In the genomic region with DNA sequence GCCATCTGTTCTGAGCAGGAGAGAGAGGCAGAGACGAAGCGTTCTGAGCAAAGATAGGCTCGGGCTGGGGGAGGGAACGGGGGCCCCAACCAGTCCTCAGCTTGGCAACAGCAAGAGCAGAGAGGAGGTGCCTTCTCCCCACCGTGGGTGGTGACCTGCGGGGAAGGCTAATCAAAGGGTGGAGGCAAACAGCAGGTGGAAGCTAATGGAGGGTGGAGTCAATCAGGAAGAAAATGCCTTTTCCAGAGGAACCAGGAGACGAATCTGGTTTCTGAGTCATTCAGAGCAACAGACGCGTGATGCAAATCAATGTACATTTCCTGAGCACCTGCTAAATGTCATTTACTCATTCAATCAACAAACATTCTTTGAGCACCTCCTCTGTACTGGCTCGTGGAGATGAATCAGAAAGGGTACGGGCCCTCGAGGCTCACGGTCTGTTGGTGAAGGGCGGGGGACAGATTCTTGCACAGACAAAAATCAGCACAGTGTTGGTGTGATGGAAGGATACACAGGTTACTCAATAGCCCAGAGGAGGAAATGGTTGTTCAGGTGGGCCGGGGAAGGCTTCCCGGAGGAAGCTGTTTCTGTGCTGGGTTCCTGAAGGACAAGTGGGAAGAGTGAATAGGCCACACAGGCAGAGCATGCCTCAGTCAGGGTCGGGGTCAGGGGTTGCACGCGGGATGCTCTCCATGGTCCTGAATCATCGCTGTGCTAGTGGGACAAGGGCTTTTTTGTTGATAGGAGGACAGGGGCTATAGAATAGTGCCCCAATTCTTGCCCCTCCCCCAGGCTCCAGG, we compare ENCODE assay signal across 1 cellular context.
TF ChIP-seq lines count a peak whose summit lies in the region.

No MANE protein-coding gene starts in this region.

TF ChIP-seq in WTC11, 78 proteins besides CTCF, POLR2A, EP300 and RAD21 (continued from another document):
- peak; percentile 87 for TF ChIP-seq NFE2L1 (CRISPR knock-in tag; IDR thresholded peaks at IDR 0.05)
- TF ChIP-seq SMAD4 (CRISPR knock-in tag; IDR thresholded peaks at IDR 0.05), result peak; percentile 75
- TF ChIP-seq, protein P1, sequence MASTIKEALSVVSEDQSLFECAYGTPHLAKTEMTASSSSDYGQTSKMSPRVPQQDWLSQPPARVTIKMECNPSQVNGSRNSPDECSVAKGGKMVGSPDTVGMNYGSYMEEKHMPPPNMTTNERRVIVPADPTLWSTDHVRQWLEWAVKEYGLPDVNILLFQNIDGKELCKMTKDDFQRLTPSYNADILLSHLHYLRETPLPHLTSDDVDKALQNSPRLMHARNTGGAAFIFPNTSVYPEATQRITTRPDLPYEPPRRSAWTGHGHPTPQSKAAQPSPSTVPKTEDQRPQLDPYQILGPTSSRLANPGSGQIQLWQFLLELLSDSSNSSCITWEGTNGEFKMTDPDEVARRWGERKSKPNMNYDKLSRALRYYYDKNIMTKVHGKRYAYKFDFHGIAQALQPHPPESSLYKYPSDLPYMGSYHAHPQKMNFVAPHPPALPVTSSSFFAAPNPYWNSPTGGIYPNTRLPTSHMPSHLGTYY (CRISPR knock-in tag; IDR thresholded peaks at IDR 0.05), result no peak
- no peak for TF ChIP-seq EMX1 (CRISPR knock-in tag; IDR thresholded peaks at IDR 0.05)
- TF ChIP-seq, protein P2, sequence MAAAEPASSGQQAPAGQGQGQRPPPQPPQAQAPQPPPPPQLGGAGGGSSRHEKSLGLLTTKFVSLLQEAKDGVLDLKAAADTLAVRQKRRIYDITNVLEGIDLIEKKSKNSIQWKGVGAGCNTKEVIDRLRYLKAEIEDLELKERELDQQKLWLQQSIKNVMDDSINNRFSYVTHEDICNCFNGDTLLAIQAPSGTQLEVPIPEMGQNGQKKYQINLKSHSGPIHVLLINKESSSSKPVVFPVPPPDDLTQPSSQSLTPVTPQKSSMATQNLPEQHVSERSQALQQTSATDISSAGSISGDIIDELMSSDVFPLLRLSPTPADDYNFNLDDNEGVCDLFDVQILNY (CRISPR knock-in tag; IDR thresholded peaks at IDR 0.05), result no peak
- peak; percentile 51; the same call in 1 of the 2 replicates for TF ChIP-seq SP1 (CRISPR knock-in tag; conservative IDR thresholded peaks at IDR 0.05)
